ENCODE assay signal across 9 cellular contexts in the genomic region with DNA sequence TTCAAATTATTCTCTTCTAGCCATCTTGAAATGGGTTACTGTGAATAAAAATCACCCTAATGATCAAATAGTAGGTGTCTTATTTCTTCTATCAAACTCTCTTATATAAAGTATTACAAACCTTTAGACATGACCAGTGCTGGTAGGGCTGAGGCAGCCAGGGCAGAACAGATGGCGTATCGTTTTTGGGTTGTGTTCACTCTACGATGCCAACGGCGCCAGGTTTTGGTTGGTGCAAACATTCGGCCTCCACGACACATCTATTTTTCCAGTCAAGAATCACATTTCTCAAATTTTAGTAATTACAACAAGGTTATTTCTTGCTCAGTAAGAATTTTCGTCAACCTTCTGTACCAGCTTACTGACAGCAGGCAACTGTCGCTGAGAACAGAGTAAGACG. TPM values are rescaled to one million over a fixed set of nuclear protein-coding genes. Genes with fewer than 3 reads are reported as not detected.
A peak's percentile ranks its signal among the peaks of the same experiment; 100 is the strongest.
DNase-seq lines count a peak whose midpoint lies in the region; ATAC-seq and TF ChIP-seq lines count a peak whose summit lies in the region.
"Had no signal": no experiment of that assay in that cellular context is flagged by ENCODE, and none has a peak within 500 bp of the region (broad histone marks: within the 10 kb centered on the region; RNA-seq: fewer than 3 reads in every experiment).

No MANE protein-coding gene starts in this region.

- CTCF ChIA-PET in CD8-positive, alpha-beta memory T cell (lab: Charles Lee): interaction anchor here (2.6 kb wide), 1 partner anchor 115 kb away, joined by 9 read pairs; a partner anchor contains a TSS

- H3K36me3 ChIP-seq in CD8-positive, alpha-beta memory T cell (ENCODE audit: insufficient read depth, low read length): peaks cover 54% of the 10 kb centered on the region

- H3K9me3 ChIP-seq in CD8-positive, alpha-beta memory T cell (ENCODE audit: low read length): no peaks in the 10 kb centered on the region

- H3K4me1 Mint-ChIP-seq in CD8-positive, alpha-beta memory T cell: peaks cover 51 to 78% (median 72%) of the 10 kb centered on the region in 3 donors
- peaks cover 44% of the 10 kb centered on the region for H3K4me1 Mint-ChIP-seq in chondrocyte (ENCODE audit: low read depth)
- H3K4me1 Mint-ChIP-seq in natural killer cell treated with Interleukin-12 subunit alpha and Interleukin-12 subunit beta and Interleukin-15 and Interleukin-18, amount 100 ng/mL, for 72 hours (ENCODE audit: low read depth in 2 of 2): peaks cover 36 to 51% of the 10 kb centered on the region in 2 donors

- H3K27ac Mint-ChIP-seq in CD8-positive, alpha-beta memory T cell: peak overlapping the region in 7 of 8 donors; percentile 87 to 100 (median 98)
- H3K27ac Mint-ChIP-seq in chondrocyte (ENCODE audit: unreplicated experiment): peak overlapping the region; percentile 100
- peak overlapping the region; percentile 93 for H3K27ac Mint-ChIP-seq in natural killer cell treated with Interleukin-12 subunit alpha and Interleukin-12 subunit beta and Interleukin-15 and Interleukin-18, amount 100 ng/mL, for 72 hours

- no peak overlapping the region for H3K4me3 ChIP-seq in CD8-positive, alpha-beta memory T cell (ENCODE audit: low read length)
- peak overlapping the region; percentile 94 for H3K4me3 ChIP-seq in LNCaP clone FGC (ENCODE audit: low read depth, low read length)

- TF ChIP-seq CTCF in LNCaP clone FGC (IDR thresholded peaks at IDR 0.05; ENCODE audit: control insufficient read depth, extremely low read depth, insufficient read depth) (no peak), chondrocyte (IDR thresholded peaks at IDR 0.05) (no peak)

- H3K9me3 Mint-ChIP-seq in CD8-positive, alpha-beta memory T cell: no peaks in the 10 kb centered on the region
- H3K9me3 Mint-ChIP-seq in chondrocyte (ENCODE audit: low read depth): no peaks in the 10 kb centered on the region
- no peaks in the 10 kb centered on the region for H3K9me3 Mint-ChIP-seq in natural killer cell treated with Interleukin-12 subunit alpha and Interleukin-12 subunit beta and Interleukin-15 and Interleukin-18, amount 100 ng/mL, for 72 hours

- peaks cover 0 to 6% of the 10 kb centered on the region in 2 donors for H3K27me3 Mint-ChIP-seq in CD8-positive, alpha-beta memory T cell
- no peaks in the 10 kb centered on the region for H3K27me3 Mint-ChIP-seq in chondrocyte (ENCODE audit: low read depth)
- no peaks in the 10 kb centered on the region for H3K27me3 Mint-ChIP-seq in natural killer cell treated with Interleukin-12 subunit alpha and Interleukin-12 subunit beta and Interleukin-15 and Interleukin-18, amount 100 ng/mL, for 72 hours

- peak overlapping the region; percentile 93 to 100 (median 98) for H3K4me3 Mint-ChIP-seq in CD8-positive, alpha-beta memory T cell
- peak overlapping the region; percentile 100 for H3K4me3 Mint-ChIP-seq in chondrocyte (ENCODE audit: unreplicated experiment)
- peak overlapping the region; percentile 94 for H3K4me3 Mint-ChIP-seq in natural killer cell treated with Interleukin-12 subunit alpha and Interleukin-12 subunit beta and Interleukin-15 and Interleukin-18, amount 100 ng/mL, for 72 hours

- ATAC-seq in natural killer cell treated with Interleukin-12 subunit alpha and Interleukin-12 subunit beta and Interleukin-15 and Interleukin-18, amount 100 ng/mL, for 72 hours: no peak
- no peak for ATAC-seq in GM18867 (IDR thresholded peaks at IDR 0.05; ENCODE audit: unreplicated experiment)
- ATAC-seq: left cardiac atrium had no signal

- DNase-seq in CD8-positive, alpha-beta memory T cell: no peak
- DNase-seq in LNCaP clone FGC (ENCODE audit: low read depth): no peak
- no peak for DNase-seq in chondrocyte (ENCODE audit: low spot score)
- no peak for DNase-seq in natural killer cell treated with Interleukin-12 subunit alpha and Interleukin-12 subunit beta and Interleukin-15 and Interleukin-18, amount 100 ng/mL, for 72 hours (ENCODE audit: low spot score)
- no peak for DNase-seq in NCI-H69 (lab: John Stamatoyannopoulos, UW)
- no peak for DNase-seq in NCI-H82 treated with DMSO at 0.1 percent for 48 hours (lab: John Stamatoyannopoulos, UW; ENCODE audit: unreplicated experiment)
- no peak for DNase-seq in DMS53 (lab: John Stamatoyannopoulos, UW)
- DNase-seq: left cardiac atrium had no signal

- no peaks in the 10 kb centered on the region for H3K27me3 ChIP-seq in CD8-positive, alpha-beta memory T cell (ENCODE audit: insufficient read depth, low read length, poor library complexity, severe bottlenecking)

- H3K27ac ChIP-seq in CD8-positive, alpha-beta memory T cell (ENCODE audit: low read depth, low read length): no peak overlapping the region

- POLR2A ChIA-PET in CD8-positive, alpha-beta memory T cell (lab: Charles Lee): interaction anchor here (0.6 kb wide), 1 partner anchor 621 kb away, joined by 17 read pairs; no protein-coding TSS in a partner anchor

- H3K36me3 Mint-ChIP-seq in CD8-positive, alpha-beta memory T cell: peaks cover 8 to 76% (median 15%) of the 10 kb centered on the region in 3 donors
- H3K36me3 Mint-ChIP-seq in chondrocyte (ENCODE audit: low read depth): peaks cover 36% of the 10 kb centered on the region
- peaks cover 46% of the 10 kb centered on the region for H3K36me3 Mint-ChIP-seq in natural killer cell treated with Interleukin-12 subunit alpha and Interleukin-12 subunit beta and Interleukin-15 and Interleukin-18, amount 100 ng/mL, for 72 hours

- H3K4me1 ChIP-seq in CD8-positive, alpha-beta memory T cell (ENCODE audit: insufficient read depth, low read length): peaks cover 38% of the 10 kb centered on the region

RNA-seq across cellular contexts. Expression of a gene that starts 2.2 kb away (rescaled TPM):
- 1,000 to 10,000 TPM; 4,419 to 4,492 TPM for total RNA-seq in CD8-positive, alpha-beta memory T cell
- polyA plus RNA-seq in CD8-positive, alpha-beta memory T cell: 1,182 TPM
- total RNA-seq in chondrocyte: 1,774 to 1,912 TPM (median 1,787 TPM) in 3 replicates
- 1,000 to 10,000 TPM; 1,786 to 1,827 TPM for total RNA-seq in natural killer cell treated with Interleukin-12 subunit alpha and Interleukin-12 subunit beta and Interleukin-15 and Interleukin-18, amount 100 ng/mL, for 72 hours

RNA-seq across cellular contexts. Expression of a gene that starts 2.6 kb away (rescaled TPM):
- 10 to 100 TPM; 35.8 to 43.8 TPM for total RNA-seq in CD8-positive, alpha-beta memory T cell
- polyA plus RNA-seq in CD8-positive, alpha-beta memory T cell: 10.8 TPM
- total RNA-seq in chondrocyte: 10.0 to 17.5 TPM (median 11.0 TPM) in 3 replicates
- 10 to 100 TPM; 24.6 to 45.0 TPM for total RNA-seq in natural killer cell treated with Interleukin-12 subunit alpha and Interleukin-12 subunit beta and Interleukin-15 and Interleukin-18, amount 100 ng/mL, for 72 hours

RNA-seq across cellular contexts. Expression of a gene that starts 4.9 kb away (rescaled TPM):
- 10 to 100 TPM; 46.9 to 55.5 TPM for total RNA-seq in CD8-positive, alpha-beta memory T cell
- polyA plus RNA-seq in CD8-positive, alpha-beta memory T cell: 63.6 TPM
- total RNA-seq in chondrocyte: 13.9 to 27.7 TPM (median 15.0 TPM) in 3 replicates
- total RNA-seq in natural killer cell treated with Interleukin-12 subunit alpha and Interleukin-12 subunit beta and Interleukin-15 and Interleukin-18, amount 100 ng/mL, for 72 hours: 10 to 100 TPM; 21.8 to 30.8 TPM
